8 cellular contexts compared by ENCODE assay signal in the genomic region with DNA sequence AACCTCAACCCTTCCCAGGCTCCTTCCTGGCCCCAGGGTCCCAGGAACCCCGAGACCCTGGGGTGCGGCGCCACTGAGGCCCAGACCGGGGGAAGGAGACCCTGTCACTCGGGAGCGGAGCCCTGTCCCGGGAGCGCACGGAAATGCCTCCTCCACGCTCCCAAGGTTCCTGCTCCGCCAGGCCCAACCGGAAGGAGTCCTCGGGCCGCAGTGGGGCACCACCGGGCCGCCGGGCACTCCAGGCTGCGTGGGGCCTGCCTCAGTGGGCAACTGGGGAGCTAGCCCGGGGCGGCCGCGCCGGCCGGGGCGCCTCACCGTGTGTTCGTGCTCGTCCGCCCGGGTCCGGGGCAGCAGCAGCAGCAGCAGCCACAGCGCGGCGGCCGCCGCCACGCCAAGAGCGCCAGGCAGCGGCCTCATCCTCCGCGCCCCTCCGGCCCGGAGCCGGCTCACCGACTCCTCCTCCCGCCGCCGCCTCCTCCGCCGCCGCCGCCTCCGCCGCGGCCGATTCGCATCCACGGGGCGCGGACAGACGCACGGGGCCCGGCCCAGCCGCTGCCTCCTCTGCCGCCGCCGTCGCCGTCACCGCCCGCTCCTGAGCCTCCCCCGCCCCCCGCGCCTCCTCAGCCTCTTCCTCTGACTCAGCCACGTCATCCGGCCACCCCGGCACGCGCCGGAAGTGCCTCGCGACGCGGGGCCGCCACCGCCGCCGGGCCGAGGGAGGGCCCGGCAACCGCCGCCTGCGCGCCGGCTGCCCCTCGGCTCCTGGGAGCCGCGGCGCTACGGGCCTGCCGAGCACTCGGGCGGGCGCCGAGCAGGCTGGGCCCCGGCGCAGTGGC. TPM values are rescaled to one million over a fixed set of nuclear protein-coding genes. Genes with fewer than 3 reads are reported as not detected.
DNase-seq lines count a peak whose midpoint lies in the region; ATAC-seq and TF ChIP-seq lines count a peak whose summit lies in the region.

A gene (minus strand): TSS at position 594 of the 836 bp plus-strand sequence. CDS start 177 bp downstream, at position 417.

- H3K9me3 ChIP-seq in Peyer's patch: no peaks in the 10 kb centered on the region
- H3K9me3 ChIP-seq in fibroblast of lung (ENCODE audit: control insufficient read depth, insufficient read depth, low read depth, low read length): no peaks in the 10 kb centered on the region
- H3K9me3 ChIP-seq in naive thymus-derived CD4-positive, alpha-beta T cell (ENCODE audit: control insufficient read depth in 2 of 3, low read length in 3 of 3): no peaks in the 10 kb centered on the region

- peak; percentile 74 for ATAC-seq in GM21360 (IDR thresholded peaks at IDR 0.05; ENCODE audit: unreplicated experiment)
- ATAC-seq in naive thymus-derived CD4-positive, alpha-beta T cell: peak; percentile 93
- peak; percentile 86 to 91 for ATAC-seq in stimulated activated naive B cell treated with anti-CD40 and anti-IgM and Interleukin-4, amounts not matched to agents 10 μg/mL and 1 μg/mL and 100 μg/mL, for 72 hours (replicated peaks)

- peaks cover 0 to 6% (median 0%) of the 10 kb centered on the region in 5 donors for H3K36me3 Mint-ChIP-seq in naive thymus-derived CD4-positive, alpha-beta T cell
- peaks cover 5 to 7% of the 10 kb centered on the region in 2 donors for H3K36me3 Mint-ChIP-seq in stimulated activated naive B cell treated with anti-CD40 and anti-IgM and Interleukin-4, amounts not matched to agents 10 μg/mL and 1 μg/mL and 100 μg/mL, for 72 hours

- in situ Hi-C loops in Caki2 (cut with HindIII; ENCODE audit: low pct_unique_long_range_greater_than_20kb, low sequenced_read_pairs): no loop called here

- intact Hi-C loops in naive thymus-derived CD4-positive, alpha-beta T cell (cut with micrococcal nuclease): loop anchor here (1.0 to 10.0 kb wide), 18 partner anchors 20 to 1551 kb away; a partner anchor contains a TSS

- peaks cover 0 to 13% (median 0%) of the 10 kb centered on the region in 5 donors for H3K27me3 Mint-ChIP-seq in naive thymus-derived CD4-positive, alpha-beta T cell
- no peaks in the 10 kb centered on the region for H3K27me3 Mint-ChIP-seq in stimulated activated naive B cell treated with anti-CD40 and anti-IgM and Interleukin-4, amounts not matched to agents 10 μg/mL and 1 μg/mL and 100 μg/mL, for 72 hours

- H3K9ac ChIP-seq in fibroblast of lung (ENCODE audit: insufficient read depth, low read length): peak within 1 kb of the TSS; percentile 96

- H2AFZ ChIP-seq in fibroblast of lung (ENCODE audit: low read length): peak within 1 kb of the TSS; percentile 64

- peak within 1 kb of the TSS; percentile 96 for H3K4me2 ChIP-seq in fibroblast of lung (ENCODE audit: extremely low read depth, insufficient read depth, low read length)

- CTCF ChIA-PET in naive thymus-derived CD4-positive, alpha-beta T cell (lab: Charles Lee): no interaction called here

- H3K27ac ChIP-seq in Peyer's patch: peak within 1 kb of the TSS; percentile 98 to 100 (median 99)
- H3K27ac ChIP-seq in fibroblast of lung (ENCODE audit: insufficient read depth, low read length): peak within 1 kb of the TSS; percentile 97
- peak within 1 kb of the TSS; percentile 100 for H3K27ac ChIP-seq in naive thymus-derived CD4-positive, alpha-beta T cell (ENCODE audit: low read depth, low read length)

- POLR2A ChIA-PET in naive thymus-derived CD4-positive, alpha-beta T cell (lab: Charles Lee): interaction anchor here (0.6 to 1.8 kb wide), 5 partner anchors 18 to 347 kb away, joined by 3 to 5 read pairs (median 3); no protein-coding TSS in a partner anchor

- H3K4me1 Mint-ChIP-seq in naive thymus-derived CD4-positive, alpha-beta T cell: peaks cover 26 to 47% (median 40%) of the 10 kb centered on the region in 7 donors
- H3K4me1 Mint-ChIP-seq in stimulated activated naive B cell treated with anti-CD40 and anti-IgM and Interleukin-4, amounts not matched to agents 10 μg/mL and 1 μg/mL and 100 μg/mL, for 72 hours: peaks cover 18 to 28% of the 10 kb centered on the region in 2 donors

- peaks cover 4% of the 10 kb centered on the region for H4K20me1 ChIP-seq in fibroblast of lung (ENCODE audit: control insufficient read depth, extremely low read depth, insufficient read depth, low read length)

- H3K36me3 ChIP-seq in Peyer's patch (no peaks in the 10 kb centered on the region), fibroblast of lung (ENCODE audit: control insufficient read depth, insufficient read depth, low read length) (no peaks in the 10 kb centered on the region)
- peaks cover 0 to 4% (median 0%) of the 10 kb centered on the region in 3 experiments for H3K36me3 ChIP-seq in naive thymus-derived CD4-positive, alpha-beta T cell (ENCODE audit: control insufficient read depth in 2 of 3, insufficient read depth in 3 of 3, low read length in 3 of 3)

- peaks cover 0 to 2% (median 0%) of the 10 kb centered on the region in 11 donors for H3K9me3 Mint-ChIP-seq in naive thymus-derived CD4-positive, alpha-beta T cell
- H3K9me3 Mint-ChIP-seq in stimulated activated naive B cell treated with anti-CD40 and anti-IgM and Interleukin-4, amounts not matched to agents 10 μg/mL and 1 μg/mL and 100 μg/mL, for 72 hours: no peaks in the 10 kb centered on the region

- peak within 1 kb of the TSS in 8 of 9 donors; percentile 89 to 99 (median 95) for H3K27ac Mint-ChIP-seq in naive thymus-derived CD4-positive, alpha-beta T cell
- peak within 1 kb of the TSS; percentile 96 for H3K27ac Mint-ChIP-seq in stimulated activated naive B cell treated with anti-CD40 and anti-IgM and Interleukin-4, amounts not matched to agents 10 μg/mL and 1 μg/mL and 100 μg/mL, for 72 hours

- peak within 1 kb of the TSS; percentile 69 to 99 (median 96) for H3K4me3 ChIP-seq in Peyer's patch
- H3K4me3 ChIP-seq in fibroblast of lung (replicated peaks in 1 of 4; ENCODE audit: control extremely low read depth in 1 of 4, insufficient read depth in 1 of 4, low read depth in 3 of 4, low read length in 4 of 4): peak within 1 kb of the TSS; percentile 59 to 99 (median 96)
- H3K4me3 ChIP-seq in naive thymus-derived CD4-positive, alpha-beta T cell (ENCODE audit: low read length): peak within 1 kb of the TSS; percentile 83

- peak; percentile 65 to 95 for TF ChIP-seq POLR2A in Peyer's patch (IDR thresholded peaks at IDR 0.05)

- H3K4me1 ChIP-seq in Peyer's patch: peaks cover 0 to 57% (median 7%) of the 10 kb centered on the region in 4 donors
- H3K4me1 ChIP-seq in fibroblast of lung (ENCODE audit: control insufficient read depth, extremely low read depth, insufficient read depth, low read length): peaks cover 8% of the 10 kb centered on the region
- peaks cover 28 to 32% of the 10 kb centered on the region in 2 donors for H3K4me1 ChIP-seq in naive thymus-derived CD4-positive, alpha-beta T cell (ENCODE audit: control insufficient read depth in 2 of 2, insufficient read depth in 2 of 2, low read length in 2 of 2)

- peak; percentile 88 for DNase-seq in Caki2 (ENCODE audit: low read depth)
- DNase-seq in HUDEP-2 (lab: John Stamatoyannopoulos, UW; ENCODE audit: unreplicated experiment in 76 of 76): peak in 73 of 76 experiments; percentile 16 to 91 (median 78)
- DNase-seq in Peyer's patch: peak; percentile 91 to 97 (median 95)
- peak; percentile 88 for DNase-seq in activated T-helper 1 cell treated with Interleukin-2 at 50 U/mL for 16 hours (ENCODE audit: low read depth)
- peak; percentile 84 to 88 for DNase-seq in fibroblast of lung (ENCODE audit: low read depth in 2 of 2)
- peak; percentile 86 to 91 (median 89) for DNase-seq in naive thymus-derived CD4-positive, alpha-beta T cell
- DNase-seq in stimulated activated naive B cell treated with anti-CD40 and anti-IgM and Interleukin-4, amounts not matched to agents 10 μg/mL and 1 μg/mL and 100 μg/mL, for 72 hours: peak; percentile 82

- H3K27me3 ChIP-seq in Peyer's patch (no peaks in the 10 kb centered on the region), fibroblast of lung (ENCODE audit: control insufficient read depth, insufficient read depth, low read length) (no peaks in the 10 kb centered on the region)
- no peaks in the 10 kb centered on the region for H3K27me3 ChIP-seq in naive thymus-derived CD4-positive, alpha-beta T cell (ENCODE audit: control insufficient read depth in 2 of 2, insufficient read depth in 2 of 2, low read length in 2 of 2)

- H3K79me2 ChIP-seq in fibroblast of lung (ENCODE audit: control insufficient read depth, insufficient read depth, low read length): peaks cover 50% of the 10 kb centered on the region

- peak in 2 of 6 experiments; percentile 1 to 15 for TF ChIP-seq CTCF in Peyer's patch (IDR thresholded peaks at IDR 0.05)
- no peak for TF ChIP-seq CTCF in fibroblast of lung (conservative IDR thresholded peaks at IDR 0.05 in 1 of 2, IDR thresholded peaks at IDR 0.05 in 1 of 2; ENCODE audit: low read depth in 1 of 2, low read length in 2 of 2)

- H3K4me3 Mint-ChIP-seq in naive thymus-derived CD4-positive, alpha-beta T cell: peak within 1 kb of the TSS in 8 of 10 donors; percentile 82 to 97 (median 92)
- H3K4me3 Mint-ChIP-seq in stimulated activated naive B cell treated with anti-CD40 and anti-IgM and Interleukin-4, amounts not matched to agents 10 μg/mL and 1 μg/mL and 100 μg/mL, for 72 hours: peak within 1 kb of the TSS in 1 of 2 donors; percentile 92

RNA-seq across cellular contexts. Expression of the gene that starts here (rescaled TPM):
- 13.4 and 32.8 TPM in 2 replicates for total RNA-seq in Caki2 (2014; rRNA removed; shearing (Covaris generic); ENCODE audit: low replicate concordance)
- total RNA-seq in Peyer's patch (100 to 1,000 TPM in 2 of 4 donors, 10 to 100 TPM in 2; 64.4 to 129 (median 95.8) TPM), fibroblast of lung (92.7 and 103 TPM in 2 replicates)
- 73.4 and 107 TPM in 2 replicates for polyA plus RNA-seq in fibroblast of lung
- polyA plus RNA-seq in fibroblast of lung (2012): 68.3 and 96.6 TPM in 2 replicates
- 11.1 and 14.4 TPM in 2 replicates for polyA minus RNA-seq in fibroblast of lung (ENCODE audit: low replicate concordance)
- 10 to 100 TPM; 76.7 to 94.0 (median 83.5) TPM for total RNA-seq in naive thymus-derived CD4-positive, alpha-beta T cell
- polyA plus RNA-seq in naive thymus-derived CD4-positive, alpha-beta T cell: 10 to 100 TPM; 56.8 to 58.2 TPM

Comparison
In these comparisons a context has a peak if more than half of its experiments do, and no peak if none do; other contexts are left out.
1. Peak in every context shown above with its lines: DNase-seq, ATAC-seq, H3K4me3 ChIP-seq and H3K27ac ChIP-seq.